In the genomic region with DNA sequence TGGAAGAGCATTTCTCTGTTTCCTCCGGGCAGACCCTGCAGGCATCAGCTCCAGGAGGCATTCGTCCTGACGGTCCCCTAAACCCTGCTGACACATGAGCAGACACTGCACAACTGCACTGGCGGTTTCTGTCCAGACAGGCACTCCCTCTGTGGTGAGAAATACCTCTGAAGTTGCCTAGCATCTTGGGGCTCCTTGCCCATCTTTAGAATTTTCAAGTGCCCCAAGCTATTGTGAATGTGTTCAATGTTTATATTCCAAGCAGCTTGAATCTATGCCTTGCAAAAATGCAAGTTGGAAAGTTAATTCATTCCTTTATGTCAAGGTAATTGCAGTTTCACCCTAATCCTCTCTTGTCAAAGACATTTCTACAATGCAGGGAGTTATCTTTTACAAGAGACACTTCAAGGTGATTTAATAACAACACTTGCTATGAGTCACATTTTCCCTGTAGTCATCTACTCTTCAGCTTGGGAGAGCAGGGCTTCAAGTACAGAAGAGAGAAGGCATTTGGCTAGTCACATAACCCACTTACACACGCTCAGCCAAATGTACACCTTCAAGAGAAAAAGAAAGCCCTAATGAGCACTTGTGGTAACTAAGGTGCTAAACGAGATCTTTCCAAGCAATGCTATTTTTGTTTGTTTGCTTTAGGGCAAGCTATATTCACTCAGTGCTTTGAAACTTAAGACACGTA, we compare ENCODE assay signal across 8 cellular contexts.
DNase-seq lines count a peak whose midpoint lies in the region; FAIRE-seq and TF ChIP-seq lines count a peak whose summit lies in the region.
"Had no signal": no experiment of that assay in that cellular context is flagged by ENCODE, and none has a peak within 500 bp of the region (broad histone marks: within the 10 kb centered on the region; RNA-seq: fewer than 3 reads in every experiment).

No MANE protein-coding gene starts in this region.

- no peaks in the 10 kb centered on the region for H3K27me3 ChIP-seq in Caco-2 (replicated peaks; ENCODE audit: control insufficient read depth, insufficient read depth, low read length)
- H3K27me3 ChIP-seq in spleen (replicated peaks in 1 of 7) = no peaks in the 10 kb centered on the region
- H3K27me3 ChIP-seq: testis had no signal

- no TSS peak for BruUV-seq in Caco-2 (replicated peaks; lab: Mats Ljungman, UMichigan)

- no peaks in the 10 kb centered on the region for H3K9me3 Mint-ChIP-seq in Caco-2 (ENCODE audit: unreplicated experiment)

- POLR2A ChIA-PET in Caco-2 (lab: Charles Lee) = no interaction called here

- no peaks in the 10 kb centered on the region for H3K4me1 ChIP-seq in Caco-2
- no peaks in the 10 kb centered on the region for H3K4me1 ChIP-seq in spleen
- H3K4me1 ChIP-seq: testis had no signal

- DNase-seq in H54 (ENCODE audit: insufficient read length, low spot score) = peak; percentile 16
- peak; percentile 85 for DNase-seq in NCI-H2227 (lab: John Stamatoyannopoulos, UW; ENCODE audit: unreplicated experiment)
- DNase-seq in central memory CD4-positive, alpha-beta T cell = peak; percentile 2
- peak; percentile 74 for DNase-seq in renal cortical epithelial cell (ENCODE audit: low read depth)
- no peak for DNase-seq in Caco-2
- DNase-seq in NCI-H1694 treated with DMSO at 0.1 percent for 48 hours (lab: John Stamatoyannopoulos, UW) = no peak
- no peak for DNase-seq in spleen
- DNase-seq: testis had no signal

- TF ChIP-seq POLR2A in H54 (IDR thresholded peaks at IDR 0.05; ENCODE audit: low read depth, low read length) = no peak
- no peak for TF ChIP-seq POLR2A in spleen (IDR thresholded peaks at IDR 0.05)

- no peaks in the 10 kb centered on the region for H3K36me3 ChIP-seq in Caco-2 (ENCODE audit: control insufficient read depth, insufficient read depth, low read length)
- no peaks in the 10 kb centered on the region for H3K36me3 ChIP-seq in spleen

- H3K4me1 Mint-ChIP-seq in Caco-2 (ENCODE audit: low read depth, unreplicated experiment) = no peaks in the 10 kb centered on the region

- H3K9me3 ChIP-seq in Caco-2 (no peaks in the 10 kb centered on the region), spleen (no peaks in the 10 kb centered on the region)
- H3K9me3 ChIP-seq: testis had no signal

- no peaks in the 10 kb centered on the region for H3K27me3 Mint-ChIP-seq in Caco-2 (ENCODE audit: insufficient read depth, unreplicated experiment)

- H3K4me3 ChIP-seq in Caco-2 (ENCODE audit: low read depth, low read length) = no peak overlapping the region
- no peak overlapping the region for H3K4me3 ChIP-seq in spleen
- H3K4me3 ChIP-seq: testis had no signal

- no peak overlapping the region for H3K4me3 Mint-ChIP-seq in Caco-2 (ENCODE audit: unreplicated experiment)

- peak; percentile 84 for FAIRE-seq in H54 (lab: Jason Lieb, UNC)

- H3K27ac ChIP-seq in spleen = peak overlapping the region in 1 of 8 donors; percentile 17
- H3K27ac ChIP-seq: testis had no signal

- intact Hi-C loops in Caco-2 (cut with micrococcal nuclease; ENCODE audit: unreplicated experiment) (no loop called here), spleen (cut with DNase I; ENCODE audit: low total_unique reads) (no loop called here)

- TF ChIP-seq CTCF in Caco-2 (IDR thresholded peaks at IDR 0.05; ENCODE audit: insufficient read depth in 1 of 2, low read depth in 1 of 2, low read length in 1 of 2, severe bottlenecking in 1 of 2, unreplicated experiment in 1 of 2) (no peak), spleen (IDR thresholded peaks at IDR 0.05 in 8 of 11, conservative IDR thresholded peaks at IDR 0.05 in 3 of 11) (no peak)

- H3K27ac Mint-ChIP-seq in Caco-2 (ENCODE audit: unreplicated experiment) = no peak overlapping the region

- 73 to 83% (median 82%) methylated on average over 7 of the region's 7 CpGs for WGBS in spleen, 5 donors

- CTCF ChIA-PET in Caco-2 (lab: Charles Lee) = no interaction called here

- no peaks in the 10 kb centered on the region for H3K36me3 Mint-ChIP-seq in Caco-2 (ENCODE audit: insufficient read depth, unreplicated experiment)

Comparison
In these comparisons a context has a peak if more than half of its experiments do, and no peak if none do; other contexts are left out.
1. DNase-seq: peak in H54 (single experiment), NCI-H2227 (single experiment), central memory CD4-positive, alpha-beta T cell (single experiment) and renal cortical epithelial cell (single experiment); none in Caco-2 (0 of 2), NCI-H1694 treated with DMSO at 0.1 percent for 48 hours (single experiment) and spleen (single experiment).